ENCODE assay signal across 13 cellular contexts in the genomic region with DNA sequence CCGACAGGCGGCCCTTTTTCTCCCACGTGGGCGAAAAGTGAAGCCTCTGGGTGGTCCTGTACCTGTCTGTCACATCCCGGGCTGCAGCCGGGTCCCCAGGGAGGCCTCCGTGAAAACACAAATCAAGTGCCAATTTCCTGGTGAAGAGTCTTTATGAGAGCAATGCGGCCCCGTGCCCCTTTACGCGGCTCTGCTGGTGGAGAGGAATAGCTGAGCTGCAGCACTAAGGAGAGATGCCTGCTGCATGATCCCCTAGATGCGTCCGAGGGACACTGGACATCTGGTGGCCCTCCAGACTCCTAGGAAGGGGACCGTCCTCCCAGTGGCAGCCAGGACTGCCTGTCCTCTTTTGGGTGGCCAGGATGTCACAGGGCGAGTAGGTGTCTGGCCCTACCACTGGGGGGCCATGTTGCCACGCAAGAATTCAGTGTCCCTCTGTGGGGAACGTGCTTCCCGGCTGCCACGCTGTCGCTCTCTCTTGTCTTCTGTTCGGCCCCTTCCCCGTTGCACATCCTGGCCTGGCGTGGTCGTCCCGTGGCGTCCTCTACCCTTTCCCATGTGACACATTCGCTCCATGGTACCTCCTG. TPM values are rescaled to one million over a fixed set of nuclear protein-coding genes. Genes with fewer than 3 reads are reported as not detected.
DNase-seq lines count a peak whose midpoint lies in the region; ATAC-seq and TF ChIP-seq lines count a peak whose summit lies in the region.
"Had no signal": no experiment of that assay in that cellular context is flagged by ENCODE, and none has a peak within 500 bp of the region (broad histone marks: within the 10 kb centered on the region; RNA-seq: fewer than 3 reads in every experiment).

No MANE protein-coding gene starts in this region.

- no peak overlapping the region for H3K4me3 Mint-ChIP-seq in activated naive CD8-positive, alpha-beta T cell treated with anti-CD3 and anti-CD28 coated beads, Interleukin-2, amount 50 U/mL, for 24 hours
- no peak overlapping the region for H3K4me3 Mint-ChIP-seq in activated naive CD8-positive, alpha-beta T cell treated with anti-CD3 and anti-CD28 coated beads for 36 hours
- H3K4me3 Mint-ChIP-seq: T-helper 1 cell treated with Interleukin-12 subunit alpha and Interleukin-12 subunit beta and Interleukin-4 antibody, amounts not matched to agents 30 μg/mL and 1 μg/mL, for 36 hours had no signal

- H3K27ac ChIP-seq in tibial artery, result peak overlapping the region; percentile 49 to 52
- H3K27ac ChIP-seq: adrenal gland had no signal

- peak; percentile 7 for TF ChIP-seq CTCF in epithelial cell of proximal tubule (conservative IDR thresholded peaks at IDR 0.05; ENCODE audit: low read depth, low read length)
- TF ChIP-seq CTCF in tibial artery (IDR thresholded peaks at IDR 0.05), result peak in 1 of 2 experiments; percentile 15

- no peak overlapping the region for H3K4me3 ChIP-seq in epithelial cell of proximal tubule (ENCODE audit: low read depth, low read length)
- no peak overlapping the region for H3K4me3 ChIP-seq in tibial artery
- H3K4me3 ChIP-seq: adrenal gland, HAP-1 had no signal

- no peaks in the 10 kb centered on the region for H3K27me3 ChIP-seq in tibial artery
- H3K27me3 ChIP-seq: adrenal gland had no signal

- peaks cover 12% of the 10 kb centered on the region for H3K27me3 Mint-ChIP-seq in activated naive CD8-positive, alpha-beta T cell treated with anti-CD3 and anti-CD28 coated beads, Interleukin-2, amount 50 U/mL, for 24 hours
- H3K27me3 Mint-ChIP-seq in activated naive CD8-positive, alpha-beta T cell treated with anti-CD3 and anti-CD28 coated beads for 36 hours, result peaks cover 10% of the 10 kb centered on the region

- H3K27ac Mint-ChIP-seq in activated naive CD8-positive, alpha-beta T cell treated with anti-CD3 and anti-CD28 coated beads, Interleukin-2, amount 50 U/mL, for 24 hours, result peak overlapping the region; percentile 15
- H3K27ac Mint-ChIP-seq in activated naive CD8-positive, alpha-beta T cell treated with anti-CD3 and anti-CD28 coated beads for 36 hours, result no peak overlapping the region
- H3K27ac Mint-ChIP-seq: CD4-positive, CD25-positive, alpha-beta regulatory T cell; T-helper 1 cell treated with Interleukin-12 subunit alpha and Interleukin-12 subunit beta and Interleukin-4 antibody, amounts not matched to agents 30 μg/mL and 1 μg/mL, for 36 hours had no signal

- no peaks in the 10 kb centered on the region for H3K9me3 Mint-ChIP-seq in activated naive CD8-positive, alpha-beta T cell treated with anti-CD3 and anti-CD28 coated beads, Interleukin-2, amount 50 U/mL, for 24 hours
- H3K9me3 Mint-ChIP-seq in activated naive CD8-positive, alpha-beta T cell treated with anti-CD3 and anti-CD28 coated beads for 36 hours, result no peaks in the 10 kb centered on the region

- H3K9me3 ChIP-seq in tibial artery, result peaks cover 0 to 3% (median 0%) of the 10 kb centered on the region in 3 donors
- H3K9me3 ChIP-seq: adrenal gland had no signal

- DNase-seq in activated naive CD8-positive, alpha-beta T cell treated with anti-CD3 and anti-CD28 coated beads, Interleukin-2, amount 50 U/mL, for 24 hours, result no peak
- DNase-seq in activated naive CD8-positive, alpha-beta T cell treated with anti-CD3 and anti-CD28 coated beads for 36 hours, result no peak
- peak; percentile 37 for DNase-seq in NCI-H524 treated with DMSO at 0.1 percent for 48 hours (lab: John Stamatoyannopoulos, UW)
- no peak for DNase-seq in epithelial cell of proximal tubule (ENCODE audit: low read depth)
- DNase-seq in tibial artery, result no peak
- no peak for DNase-seq in NCI-H226
- DNase-seq in NAMALWA (ENCODE audit: low spot score), result no peak
- DNase-seq: activated CD8-positive, alpha-beta memory T cell treated with anti-CD3 and anti-CD28 coated beads, Interleukin-2, amount 50 U/mL, for 48 hours; adrenal gland; CD4-positive, CD25-positive, alpha-beta regulatory T cell had no signal

- peaks cover 1% of the 10 kb centered on the region for H3K36me3 Mint-ChIP-seq in activated naive CD8-positive, alpha-beta T cell treated with anti-CD3 and anti-CD28 coated beads, Interleukin-2, amount 50 U/mL, for 24 hours (ENCODE audit: low read depth)
- no peaks in the 10 kb centered on the region for H3K36me3 Mint-ChIP-seq in activated naive CD8-positive, alpha-beta T cell treated with anti-CD3 and anti-CD28 coated beads for 36 hours
- H3K36me3 Mint-ChIP-seq: CD4-positive, CD25-positive, alpha-beta regulatory T cell had no signal

- H3K4me1 ChIP-seq in tibial artery, result peaks cover 0 to 33% (median 24%) of the 10 kb centered on the region in 4 donors
- H3K4me1 ChIP-seq: HAP-1 had no signal

- no peak for ATAC-seq in activated naive CD8-positive, alpha-beta T cell treated with anti-CD3 and anti-CD28 coated beads, Interleukin-2, amount 50 U/mL, for 24 hours
- no peak for ATAC-seq in HG03175 (IDR thresholded peaks at IDR 0.05; ENCODE audit: unreplicated experiment)

- intact Hi-C loops in tibial artery (cut with DNase I; ENCODE audit: low total_unique reads), result no loop called here

- H3K4me1 Mint-ChIP-seq in activated naive CD8-positive, alpha-beta T cell treated with anti-CD3 and anti-CD28 coated beads, Interleukin-2, amount 50 U/mL, for 24 hours, result peaks cover 19% of the 10 kb centered on the region
- H3K4me1 Mint-ChIP-seq in activated naive CD8-positive, alpha-beta T cell treated with anti-CD3 and anti-CD28 coated beads for 36 hours, result no peaks in the 10 kb centered on the region

- H3K36me3 ChIP-seq in tibial artery, result peaks cover 0 to 9% (median 0%) of the 10 kb centered on the region in 3 donors
- H3K36me3 ChIP-seq: adrenal gland, HAP-1 had no signal

RNA-seq across cellular contexts. Expression of a gene that starts 38.7 kb away (rescaled TPM):
- 1 to 10 TPM; 3.5 to 4.0 TPM for total RNA-seq in activated naive CD8-positive, alpha-beta T cell treated with anti-CD3 and anti-CD28 coated beads for 36 hours
- 346 and 535 TPM in 2 replicates for total RNA-seq in epithelial cell of proximal tubule

Comparison
In these comparisons a context has a peak if more than half of its experiments do, and no peak if none do; other contexts are left out.
1. RNA of a gene that starts 38.7 kb away (total RNA-seq): 346 to 535 TPM in epithelial cell of proximal tubule; 3.5 to 4.0 TPM in activated naive CD8-positive, alpha-beta T cell treated with anti-CD3 and anti-CD28 coated beads for 36 hours; every median in the first group is over 10 times any median in the second.